32 cellular contexts compared by ENCODE assay signal in genomic region chr13:28349901-28350654, GRCh38.
A peak's percentile ranks its signal among the peaks of the same experiment; 100 is the strongest.
DNase-seq lines count a peak whose midpoint lies in the region; ATAC-seq and TF ChIP-seq lines count a peak whose summit lies in the region.
"Had no signal": no experiment of that assay in that cellular context is flagged by ENCODE, and none has a peak within 500 bp of the region (broad histone marks: within the 10 kb centered on the region; RNA-seq: fewer than 3 reads in every experiment).

No MANE protein-coding gene starts in this region.

- no peak for TF ChIP-seq CTCF in heart right ventricle (IDR thresholded peaks at IDR 0.05)

- peak; percentile 55 for DNase-seq in ELF-1 (ENCODE audit: low read depth, low spot score)
- DNase-seq in amniotic epithelial cell (ENCODE audit: low read depth), result peak; percentile 33
- DNase-seq in heart right ventricle, result peak in 1 of 2 donors; percentile 43
- DNase-seq in HuH-7.5 (ENCODE audit: low spot score), result no peak
- no peak for DNase-seq in NCI-H345 treated with DMSO at 0.1 percent for 48 hours (lab: John Stamatoyannopoulos, UW; ENCODE audit: unreplicated experiment)
- no peak for DNase-seq in cerebellar cortex (ENCODE audit: low spot score)
- DNase-seq: activated CD4-positive, alpha-beta T cell treated with anti-CD3 and anti-CD28 coated beads for 48 hours; activated CD8-positive, alpha-beta memory T cell treated with anti-CD3 and anti-CD28 coated beads for 24 hours; activated effector memory CD4-positive, alpha-beta T cell treated with Interleukin-2 at 50 U/mL for 16 hours; activated T-cell treated with anti-CD3 and anti-CD28 coated beads for 4 hours; AML-193; CD4-positive, alpha-beta T cell; effector memory CD4-positive, alpha-beta T cell; foreskin fibroblast; kidney; MG63; NCI-H1105 treated with DMSO at 0.1 percent for 48 hours; NCI-H1930; NCI-H526; pancreas; SHP77 treated with DMSO at 0.1 percent for 48 hours; stimulated activated CD4-positive, alpha-beta T cell treated with anti-CD3 and anti-CD28 coated beads, Interleukin-1b, Interleukin-23, amount 100 ng/mL, for 48 hours; stomach; SW 1271; T-helper 9 cell had no signal

- intact Hi-C loops in heart right ventricle (cut with DNase I), result no loop called here

- 47 to 59% methylated on average over 8 of the region's 8 CpGs for WGBS in heart right ventricle, 2 donors
- 82 to 97% methylated on average over 5 to 6 of the region's 8 CpGs for WGBS in mesodermal cell (ENCODE audit: insufficient coverage in 2 of 2), 2 experiments

- H3K9me3 ChIP-seq in heart right ventricle (no peaks in the 10 kb centered on the region), mesodermal cell (ENCODE audit: control insufficient read depth, low read length) (no peaks in the 10 kb centered on the region)
- H3K9me3 ChIP-seq: MG63, pancreas, stomach had no signal

- H3K27ac ChIP-seq in heart right ventricle (peak overlapping the region in 4 of 10 donors; percentile 18 to 67 (median 38)), mesodermal cell (ENCODE audit: low read depth, low read length, severe bottlenecking) (peak overlapping the region; percentile 95)
- H3K27ac ChIP-seq: coronary artery, KMS-11, pancreas, stomach, VCaP had no signal

- H3K36me3 ChIP-seq in heart right ventricle (peaks cover 0 to 58% (median 0%) of the 10 kb centered on the region in 9 donors), mesodermal cell (ENCODE audit: control insufficient read depth, insufficient read depth, low read length) (peaks cover 5% of the 10 kb centered on the region)
- H3K36me3 ChIP-seq: MG63, pancreas, stomach had no signal

- H3K4me3 ChIP-seq in heart right ventricle, result no peak overlapping the region
- no peak overlapping the region for H3K4me3 ChIP-seq in mesodermal cell (ENCODE audit: extremely low read depth, insufficient read depth, low read length, poor library complexity, severe bottlenecking)
- H3K4me3 ChIP-seq: coronary artery, MG63, pancreas, stomach had no signal

- ATAC-seq in heart right ventricle (peak; percentile 63 to 96 (median 88)), GM18519 (IDR thresholded peaks at IDR 0.05; ENCODE audit: low FRiP score, unreplicated experiment) (no peak)
- ATAC-seq: activated naive CD4-positive, alpha-beta T cell treated with anti-CD3 and anti-CD28 coated beads, Interleukin-2, amount 50 U/mL, for 72 hours; Panc1; pancreas had no signal

- peaks cover 0 to 45% (median 0%) of the 10 kb centered on the region in 7 donors for H3K27me3 ChIP-seq in heart right ventricle
- H3K27me3 ChIP-seq: MG63, pancreas had no signal

- H3K4me1 ChIP-seq in heart right ventricle (peaks cover 0 to 38% (median 10%) of the 10 kb centered on the region in 9 donors), mesodermal cell (ENCODE audit: control insufficient read depth, insufficient read depth, low read length, poor library complexity, severe bottlenecking) (peaks cover 49% of the 10 kb centered on the region)
- H3K4me1 ChIP-seq: pancreas, stomach had no signal

Comparison
In these comparisons a context has a peak if more than half of its experiments do, and no peak if none do; other contexts are left out.
1. DNase-seq: peak in ELF-1 (single experiment) and amniotic epithelial cell (single experiment); none in HuH-7.5 (single experiment), NCI-H345 treated with DMSO at 0.1 percent for 48 hours (single experiment) and cerebellar cortex (single experiment).